In genomic region chr9:32554107-32554506, GRCh38 we compare ENCODE assay signal across 1 cellular context.
A peak's percentile ranks its signal among the peaks of the same experiment; 100 is the strongest.
TF ChIP-seq lines count a peak whose summit lies in the region.

No MANE protein-coding gene starts in this region.

TF ChIP-seq in K562, 482 proteins besides CTCF, POLR2A, EP300 and RAD21 (continued from another document and continues in another):
- TF ChIP-seq ZNF282 (CRISPR knock-in tag; IDR thresholded peaks at IDR 0.05) = no peak
- TF ChIP-seq ZNF707 (CRISPR knock-in tag; conservative IDR thresholded peaks at IDR 0.05) = no peak
- TF ChIP-seq FOXA1 (IDR thresholded peaks at IDR 0.05; ENCODE audit: borderline replicate concordance) = no peak
- TF ChIP-seq ZNF431 (CRISPR knock-in tag; IDR thresholded peaks at IDR 0.05) = no peak
- no peak for TF ChIP-seq SIN3A (IDR thresholded peaks at IDR 0.05; ENCODE audit: borderline replicate concordance in 2 of 2, control insufficient read depth in 1 of 2, low read depth in 2 of 2, low read length in 2 of 2)
- peak; percentile 91 for TF ChIP-seq DPF2 (IDR thresholded peaks at IDR 0.05)
- no peak for TF ChIP-seq CREB3 (tag; conservative IDR thresholded peaks at IDR 0.05; ENCODE audit: low read depth)
- no peak for TF ChIP-seq MCM5 (IDR thresholded peaks at IDR 0.05; ENCODE audit: low read depth)
- no peak for TF ChIP-seq MXI1 (IDR thresholded peaks at IDR 0.05; ENCODE audit: low read depth, low read length)
- TF ChIP-seq HES1 (IDR thresholded peaks at IDR 0.05; ENCODE audit: low read depth) = no peak
- TF ChIP-seq ZNF444 (CRISPR knock-in tag; IDR thresholded peaks at IDR 0.05) = no peak
- TF ChIP-seq HDAC2 (IDR thresholded peaks at IDR 0.05) = 0 out of 2 replicates have a peak, but pooled peaks have one; percentile 15
- no peak for TF ChIP-seq ZNF41 (CRISPR knock-in tag; conservative IDR thresholded peaks at IDR 0.05)
- TF ChIP-seq NFATC3 (IDR thresholded peaks at IDR 0.05) = no peak
- TF ChIP-seq SAP30 (IDR thresholded peaks at IDR 0.05; ENCODE audit: borderline replicate concordance, insufficient read depth, low read depth, low read length, poor library complexity, severe bottlenecking) = no peak
- TF ChIP-seq ARID1B (IDR thresholded peaks at IDR 0.05) = peak; percentile 92
- no peak for TF ChIP-seq FOXK1 (CRISPR knock-in tag; IDR thresholded peaks at IDR 0.05; ENCODE audit: borderline replicate concordance)
- no peak for TF ChIP-seq ARNT (IDR thresholded peaks at IDR 0.05)
- no peak for TF ChIP-seq NFIX (CRISPR knock-in tag; IDR thresholded peaks at IDR 0.05; ENCODE audit: low read depth)
- no peak for TF ChIP-seq ZBTB12 (CRISPR knock-in tag; IDR thresholded peaks at IDR 0.05)
- no peak for TF ChIP-seq PCBP2 (IDR thresholded peaks at IDR 0.05; ENCODE audit: low read depth, low read length, poor library complexity, severe bottlenecking)
- no peak for TF ChIP-seq HNRNPK (IDR thresholded peaks at IDR 0.05; ENCODE audit: low read depth, low read length, poor library complexity, severe bottlenecking)
- no peak for TF ChIP-seq FOXO4 (CRISPR knock-in tag; IDR thresholded peaks at IDR 0.05)
- no peak for TF ChIP-seq PTRF (tag; IDR thresholded peaks at IDR 0.05)
- TF ChIP-seq KLF16 (IDR thresholded peaks at IDR 0.05) = 0 out of 2 replicates have a peak, but pooled peaks have one; percentile 47
- TF ChIP-seq ZNF699 (CRISPR knock-in tag; IDR thresholded peaks at IDR 0.05; ENCODE audit: insufficient replicate concordance) = no peak
- no peak for TF ChIP-seq MXD1 (CRISPR knock-in tag; IDR thresholded peaks at IDR 0.05; ENCODE audit: borderline replicate concordance, poor library complexity, severe bottlenecking)
- peak; percentile 92 for TF ChIP-seq ARID3A (IDR thresholded peaks at IDR 0.05; ENCODE audit: borderline replicate concordance, low read depth, low read length)
- no peak for TF ChIP-seq NCOA2 (IDR thresholded peaks at IDR 0.05; ENCODE audit: partially characterized antibody in 2 of 2)
- no peak for TF ChIP-seq ZNF184 (CRISPR knock-in tag; IDR thresholded peaks at IDR 0.05)
- TF ChIP-seq REST (CRISPR knock-in tag; IDR thresholded peaks at IDR 0.05; ENCODE audit: low read depth) = no peak
- TF ChIP-seq CBFA2T3 (IDR thresholded peaks at IDR 0.05) = peak; percentile 90
- TF ChIP-seq ESRRB (CRISPR knock-in tag; IDR thresholded peaks at IDR 0.05; ENCODE audit: borderline replicate concordance) = no peak
- TF ChIP-seq VEZF1 (CRISPR knock-in tag; IDR thresholded peaks at IDR 0.05) = peak; percentile 39; the same call in 1 of the 2 replicates
- TF ChIP-seq SPI1 (IDR thresholded peaks at IDR 0.05; ENCODE audit: borderline replicate concordance, low read depth, low read length) = no peak
- TF ChIP-seq MED1 (CRISPR knock-in tag; IDR thresholded peaks at IDR 0.05; ENCODE audit: borderline replicate concordance) = no peak
- TF ChIP-seq E2F5 (CRISPR knock-in tag; IDR thresholded peaks at IDR 0.05) = no peak
- TF ChIP-seq TCF7 (IDR thresholded peaks at IDR 0.05; ENCODE audit: borderline replicate concordance) = no peak
- peak; percentile 66; the same call in 1 of the 2 replicates for TF ChIP-seq STAT5A (IDR thresholded peaks at IDR 0.05; ENCODE audit: borderline replicate concordance, low read length)
- no peak for TF ChIP-seq E2F1 (CRISPR knock-in tag; IDR thresholded peaks at IDR 0.05)
- no peak for TF ChIP-seq ZNF644 (tag; IDR thresholded peaks at IDR 0.05; ENCODE audit: low read depth)
- no peak for TF ChIP-seq ARID3B (CRISPR knock-in tag; IDR thresholded peaks at IDR 0.05; ENCODE audit: borderline replicate concordance)
- TF ChIP-seq GATA2 (CRISPR knock-in tag; IDR thresholded peaks at IDR 0.05) = peak; percentile 35; the same call in 1 of the 2 replicates
- no peak for TF ChIP-seq SMARCA5 (IDR thresholded peaks at IDR 0.05)
- peak in 1 of 2 experiments; percentile 29; a peak in 1 of 4 replicates for TF ChIP-seq MNT (conservative IDR thresholded peaks at IDR 0.05)
- TF ChIP-seq USF1 (CRISPR knock-in tag; IDR thresholded peaks at IDR 0.05) = no peak
- TF ChIP-seq BMI1 (IDR thresholded peaks at IDR 0.05; ENCODE audit: low read length) = no peak
- TF ChIP-seq ZNF717 (CRISPR knock-in tag; IDR thresholded peaks at IDR 0.05) = no peak
